ENCODE assay signal across 11 cellular contexts in genomic region chr5:19488786-19489185, GRCh38.
"Had no signal": no experiment of that assay in that cellular context is flagged by ENCODE, and none has a peak within 500 bp of the region (broad histone marks: within the 10 kb centered on the region; RNA-seq: fewer than 3 reads in every experiment).

No MANE protein-coding gene starts in this region.

- H3K36me3 ChIP-seq: brain microvascular endothelial cell had no signal

- H3K27me3 ChIP-seq: brain microvascular endothelial cell, dorsolateral prefrontal cortex had no signal

- DNase-seq: activated CD4-positive, alpha-beta T cell treated with anti-CD3 and anti-CD28 coated beads, Interleukin-2, amount 50 U/mL, for 4 hours; activated CD4-positive, CD25-positive, alpha-beta regulatory T cell treated with anti-CD3 and anti-CD28 coated beads, Interleukin-2, amount 50 U/mL, for 72 hours; activated T-cell treated with anti-CD3 and anti-CD28 coated beads, Interleukin-2, amount 50 U/mL, for 1 hour; brain microvascular endothelial cell; hypothalamus; kidney glomerular epithelial cell; stimulated activated CD4-positive, alpha-beta T cell treated with anti-CD3 and anti-CD28 coated beads, Interleukin-15, amount 100 ng/mL, for 24 hours; stimulated activated CD4-positive, alpha-beta T cell treated with anti-CD3 and anti-CD28 coated beads, Interleukin-4, amount 100 ng/mL, for 24 hours had no signal

- ATAC-seq: esophagus mucosa had no signal

- H3K27ac ChIP-seq: brain microvascular endothelial cell had no signal

- FAIRE-seq: endometrium had no signal
